Comparison of ENCODE assay signal across 8 cellular contexts in genomic region chr19:47228937-47229673, GRCh38. TPM values are rescaled to one million over a fixed set of nuclear protein-coding genes. Genes with fewer than 3 reads are reported as not detected.
DNase-seq lines count a peak whose midpoint lies in the region; ATAC-seq, FAIRE-seq and TF ChIP-seq lines count a peak whose summit lies in the region.

No MANE protein-coding gene starts in this region.

- no peak for FAIRE-seq in GM12892 (lab: Jason Lieb, UNC)

- H3K4me3 ChIP-seq in DOHH2 (ENCODE audit: low read length) = peak overlapping the region; percentile 79
- H3K4me3 ChIP-seq in body of pancreas = no peak overlapping the region
- peak overlapping the region; percentile 91 for H3K4me3 ChIP-seq in lower lobe of right lung

- H4K20me1 ChIP-seq in DOHH2 (ENCODE audit: control insufficient read depth, insufficient read depth, low read depth, low read length) = no peaks in the 10 kb centered on the region

- peak overlapping the region; percentile 99 for H3K4me2 ChIP-seq in DOHH2 (ENCODE audit: low read length)

- WGBS in body of pancreas, 2 donors = 37 to 41% methylated on average over 7 to 10 of the region's 10 CpGs

- H3F3A ChIP-seq in DOHH2 (ENCODE audit: control insufficient read depth, insufficient read depth) = peaks cover 32% of the 10 kb centered on the region

- H3K9me3 ChIP-seq in DOHH2 (ENCODE audit: control insufficient read depth, insufficient read depth, low read length) (no peaks in the 10 kb centered on the region), body of pancreas (no peaks in the 10 kb centered on the region), lower lobe of right lung (no peaks in the 10 kb centered on the region)

- H3K36me3 ChIP-seq in DOHH2 (ENCODE audit: control insufficient read depth, low read length) (peaks cover 10% of the 10 kb centered on the region), body of pancreas (replicated peaks in 1 of 2; ENCODE audit: insufficient read depth in 1 of 2, low read depth in 2 of 2) (no peaks in the 10 kb centered on the region), lower lobe of right lung (peaks cover 12% of the 10 kb centered on the region)

- H3K27me3 ChIP-seq in DOHH2 (ENCODE audit: control insufficient read depth, low read length) = peaks cover 7% of the 10 kb centered on the region
- no peaks in the 10 kb centered on the region for H3K27me3 ChIP-seq in body of pancreas
- no peaks in the 10 kb centered on the region for H3K27me3 ChIP-seq in lower lobe of right lung (ENCODE audit: low read depth)

- no peak for ATAC-seq in body of pancreas
- no peak for ATAC-seq in lower lobe of right lung
- no peak for ATAC-seq in HG03378 (IDR thresholded peaks at IDR 0.05; ENCODE audit: unreplicated experiment)

- TF ChIP-seq POLR2A in body of pancreas (IDR thresholded peaks at IDR 0.05) (no peak), GM12892 (IDR thresholded peaks at IDR 0.05; ENCODE audit: low read depth, low read length) (no peak)

- no peaks in the 10 kb centered on the region for H3K9me2 ChIP-seq in DOHH2 (replicated peaks; ENCODE audit: control insufficient read depth, low read length)

- intact Hi-C loops in body of pancreas (cut with DNase I) = no loop called here
- intact Hi-C loops in lower lobe of right lung (cut with DNase I) = no loop called here

- peaks cover 5% of the 10 kb centered on the region; the same call in 1 of the 2 replicates for H3K79me2 ChIP-seq in DOHH2 (ENCODE audit: control insufficient read depth, low read length)

- H3K27ac ChIP-seq in DOHH2 (ENCODE audit: low read depth, low read length) = peak overlapping the region; percentile 95
- peak overlapping the region; percentile 90 to 99 (median 96) for H3K27ac ChIP-seq in body of pancreas
- H3K27ac ChIP-seq in lower lobe of right lung = peak overlapping the region; percentile 100

- DNase-seq in M059J (ENCODE audit: low read depth) (peak; percentile 47), body of pancreas (no peak), lower lobe of right lung (no peak), DMS153 treated with DMSO at 0.1 percent for 48 hours (lab: John Stamatoyannopoulos, UW; ENCODE audit: unreplicated experiment) (no peak), GF-D8 (lab: John Stamatoyannopoulos, UW) (no peak), GM12892 (ENCODE audit: insufficient read length) (no peak)

- H3K4me1 ChIP-seq in DOHH2 (ENCODE audit: control insufficient read depth, low read length) (peaks cover 64% of the 10 kb centered on the region), body of pancreas (peaks cover 61% of the 10 kb centered on the region), lower lobe of right lung (peaks cover 47% of the 10 kb centered on the region)

- no peak for TF ChIP-seq CTCF in DOHH2 (IDR thresholded peaks at IDR 0.05; ENCODE audit: low read depth, low read length, poor library complexity, severe bottlenecking)
- no peak for TF ChIP-seq CTCF in body of pancreas (IDR thresholded peaks at IDR 0.05)
- TF ChIP-seq CTCF in lower lobe of right lung (IDR thresholded peaks at IDR 0.05) = no peak

RNA-seq across cellular contexts. Expression of gene BBC3, which starts 1.9 kb away (rescaled TPM):
- 1.9 and 5.0 TPM in 2 replicates for total RNA-seq in M059J (2014; rRNA removed; shearing (Covaris generic))
- total RNA-seq in body of pancreas (10 to 100 TPM in 1 of 2 donors, 1 to 10 TPM in 1; 1.3 to 11.4 TPM), lower lobe of right lung (18.5 TPM)
- 6.5 TPM for polyA plus RNA-seq in GM12892 (2012; ENCODE audit: missing spikeins)

RNA-seq across cellular contexts. Expression of gene CCDC9, which starts 27.2 kb away (rescaled TPM):
- 2.1 and 6.0 TPM in 2 replicates for total RNA-seq in M059J (2014; rRNA removed; shearing (Covaris generic))
- 10 to 100 TPM; 51.1 to 55.7 TPM for total RNA-seq in body of pancreas
- total RNA-seq in lower lobe of right lung = 30.7 TPM
- 8.4 TPM for polyA plus RNA-seq in GM12892 (2012; ENCODE audit: missing spikeins)

RNA-seq across cellular contexts. Expression of gene INAFM1, which starts 45.6 kb away (rescaled TPM):
- total RNA-seq in M059J (2014; rRNA removed; shearing (Covaris generic)) = 1.9 and 6.0 TPM in 2 replicates
- 10 to 100 TPM in 1 of 2 donors, 1 to 10 TPM in 1; 9.1 to 10.2 TPM for total RNA-seq in body of pancreas
- 18.0 TPM for total RNA-seq in lower lobe of right lung
- 0.98 TPM for polyA plus RNA-seq in GM12892 (2012; ENCODE audit: missing spikeins)

Comparison
In these comparisons a context has a peak if more than half of its experiments do, and no peak if none do; other contexts are left out.
1. H3K4me3 ChIP-seq: peak in DOHH2 (single experiment) and lower lobe of right lung (single experiment); none in body of pancreas (0 of 2).
2. Peak in every context shown above with its lines, with median percentiles within 50 percentile points of each other: H3K27ac ChIP-seq.